Comparison of ENCODE assay signal across 1 cellular context in the genomic region with DNA sequence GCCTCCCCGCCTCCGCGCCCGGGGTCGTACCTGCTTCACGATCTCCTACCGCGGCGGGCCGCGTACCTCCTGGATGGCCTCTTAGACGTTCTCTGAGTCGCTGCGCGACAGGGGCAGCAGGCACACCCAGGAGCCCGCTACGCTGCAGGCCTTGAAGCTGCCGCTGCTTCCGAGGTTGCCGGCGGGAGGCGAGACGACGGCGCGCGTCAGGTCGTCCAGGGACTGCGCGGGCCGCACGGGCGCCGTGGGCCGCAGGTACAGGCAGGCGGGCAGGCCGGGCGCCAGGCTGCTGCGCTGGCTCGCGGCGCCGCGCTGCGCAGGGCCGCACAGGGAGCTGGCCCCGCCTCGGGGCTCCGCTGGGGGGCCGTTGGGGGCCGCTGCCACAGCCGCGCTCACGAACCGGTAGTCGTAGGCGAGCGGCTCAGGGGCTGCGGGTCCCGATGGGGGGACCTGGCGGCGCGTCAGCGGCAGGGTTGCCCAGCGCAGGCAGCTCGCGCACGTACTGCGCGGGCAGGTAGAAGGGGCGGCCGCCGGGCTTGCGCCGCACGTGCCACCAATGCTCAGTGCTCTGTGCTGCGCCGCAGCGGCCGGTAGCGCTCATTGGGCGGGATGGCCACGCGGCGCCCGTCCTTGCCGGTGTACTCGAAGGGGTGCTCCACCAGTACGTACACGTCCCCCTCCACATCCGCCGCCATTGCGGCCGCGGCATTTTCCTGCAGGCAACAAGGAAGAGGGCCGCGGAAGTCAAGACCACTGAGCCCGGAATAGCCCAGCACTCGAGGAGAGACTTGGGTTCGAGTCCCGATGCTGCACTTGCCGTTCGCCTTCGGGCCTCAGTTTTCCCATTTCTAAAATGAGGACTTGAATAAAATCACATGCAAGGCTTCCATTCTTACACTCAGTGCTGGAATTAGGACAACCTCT.
TF ChIP-seq lines count a peak whose summit lies in the region.

No MANE protein-coding gene starts in this region.

TF ChIP-seq in A549, 52 proteins besides CTCF, POLR2A, EP300 and RAD21 (continued from another document):
- TF ChIP-seq, protein P1, sequence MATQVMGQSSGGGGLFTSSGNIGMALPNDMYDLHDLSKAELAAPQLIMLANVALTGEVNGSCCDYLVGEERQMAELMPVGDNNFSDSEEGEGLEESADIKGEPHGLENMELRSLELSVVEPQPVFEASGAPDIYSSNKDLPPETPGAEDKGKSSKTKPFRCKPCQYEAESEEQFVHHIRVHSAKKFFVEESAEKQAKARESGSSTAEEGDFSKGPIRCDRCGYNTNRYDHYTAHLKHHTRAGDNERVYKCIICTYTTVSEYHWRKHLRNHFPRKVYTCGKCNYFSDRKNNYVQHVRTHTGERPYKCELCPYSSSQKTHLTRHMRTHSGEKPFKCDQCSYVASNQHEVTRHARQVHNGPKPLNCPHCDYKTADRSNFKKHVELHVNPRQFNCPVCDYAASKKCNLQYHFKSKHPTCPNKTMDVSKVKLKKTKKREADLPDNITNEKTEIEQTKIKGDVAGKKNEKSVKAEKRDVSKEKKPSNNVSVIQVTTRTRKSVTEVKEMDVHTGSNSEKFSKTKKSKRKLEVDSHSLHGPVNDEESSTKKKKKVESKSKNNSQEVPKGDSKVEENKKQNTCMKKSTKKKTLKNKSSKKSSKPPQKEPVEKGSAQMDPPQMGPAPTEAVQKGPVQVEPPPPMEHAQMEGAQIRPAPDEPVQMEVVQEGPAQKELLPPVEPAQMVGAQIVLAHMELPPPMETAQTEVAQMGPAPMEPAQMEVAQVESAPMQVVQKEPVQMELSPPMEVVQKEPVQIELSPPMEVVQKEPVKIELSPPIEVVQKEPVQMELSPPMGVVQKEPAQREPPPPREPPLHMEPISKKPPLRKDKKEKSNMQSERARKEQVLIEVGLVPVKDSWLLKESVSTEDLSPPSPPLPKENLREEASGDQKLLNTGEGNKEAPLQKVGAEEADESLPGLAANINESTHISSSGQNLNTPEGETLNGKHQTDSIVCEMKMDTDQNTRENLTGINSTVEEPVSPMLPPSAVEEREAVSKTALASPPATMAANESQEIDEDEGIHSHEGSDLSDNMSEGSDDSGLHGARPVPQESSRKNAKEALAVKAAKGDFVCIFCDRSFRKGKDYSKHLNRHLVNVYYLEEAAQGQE (IDR thresholded peaks at IDR 0.05): no peak
- TF ChIP-seq, protein P2, sequence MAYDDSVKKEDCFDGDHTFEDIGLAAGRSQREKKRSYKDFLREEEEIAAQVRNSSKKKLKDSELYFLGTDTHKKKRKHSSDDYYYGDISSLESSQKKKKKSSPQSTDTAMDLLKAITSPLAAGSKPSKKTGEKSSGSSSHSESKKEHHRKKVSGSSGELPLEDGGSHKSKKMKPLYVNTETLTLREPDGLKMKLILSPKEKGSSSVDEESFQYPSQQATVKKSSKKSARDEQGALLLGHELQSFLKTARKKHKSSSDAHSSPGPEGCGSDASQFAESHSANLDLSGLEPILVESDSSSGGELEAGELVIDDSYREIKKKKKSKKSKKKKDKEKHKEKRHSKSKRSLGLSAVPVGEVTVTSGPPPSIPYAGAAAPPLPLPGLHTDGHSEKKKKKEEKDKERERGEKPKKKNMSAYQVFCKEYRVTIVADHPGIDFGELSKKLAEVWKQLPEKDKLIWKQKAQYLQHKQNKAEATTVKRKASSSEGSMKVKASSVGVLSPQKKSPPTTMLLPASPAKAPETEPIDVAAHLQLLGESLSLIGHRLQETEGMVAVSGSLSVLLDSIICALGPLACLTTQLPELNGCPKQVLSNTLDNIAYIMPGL (CRISPR knock-in tag; IDR thresholded peaks at IDR 0.05; ENCODE audit: borderline replicate concordance): no peak
- TF ChIP-seq HOXB5 (CRISPR knock-in tag; IDR thresholded peaks at IDR 0.05): no peak
- TF ChIP-seq FOSL2 (IDR thresholded peaks at IDR 0.05): no peak
- no peak for TF ChIP-seq FOSL2 (CRISPR knock-in tag; IDR thresholded peaks at IDR 0.05)
- TF ChIP-seq MAZ (IDR thresholded peaks at IDR 0.05; ENCODE audit: borderline replicate concordance, low read depth, low read length): no peak
- TF ChIP-seq ZFP36 (IDR thresholded peaks at IDR 0.05; ENCODE audit: borderline replicate concordance, partially characterized antibody): no peak
- TF ChIP-seq EHF (CRISPR knock-in tag; IDR thresholded peaks at IDR 0.05): no peak
- TF ChIP-seq CBX8 (IDR thresholded peaks at IDR 0.05): no peak
- TF ChIP-seq FOXS1 (CRISPR knock-in tag; IDR thresholded peaks at IDR 0.05): no peak
- TF ChIP-seq, protein P3, sequence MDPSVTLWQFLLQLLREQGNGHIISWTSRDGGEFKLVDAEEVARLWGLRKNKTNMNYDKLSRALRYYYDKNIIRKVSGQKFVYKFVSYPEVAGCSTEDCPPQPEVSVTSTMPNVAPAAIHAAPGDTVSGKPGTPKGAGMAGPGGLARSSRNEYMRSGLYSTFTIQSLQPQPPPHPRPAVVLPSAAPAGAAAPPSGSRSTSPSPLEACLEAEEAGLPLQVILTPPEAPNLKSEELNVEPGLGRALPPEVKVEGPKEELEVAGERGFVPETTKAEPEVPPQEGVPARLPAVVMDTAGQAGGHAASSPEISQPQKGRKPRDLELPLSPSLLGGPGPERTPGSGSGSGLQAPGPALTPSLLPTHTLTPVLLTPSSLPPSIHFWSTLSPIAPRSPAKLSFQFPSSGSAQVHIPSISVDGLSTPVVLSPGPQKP (IDR thresholded peaks at IDR 0.05; ENCODE audit: low read depth, low read length): no peak
- TF ChIP-seq, protein P4, sequence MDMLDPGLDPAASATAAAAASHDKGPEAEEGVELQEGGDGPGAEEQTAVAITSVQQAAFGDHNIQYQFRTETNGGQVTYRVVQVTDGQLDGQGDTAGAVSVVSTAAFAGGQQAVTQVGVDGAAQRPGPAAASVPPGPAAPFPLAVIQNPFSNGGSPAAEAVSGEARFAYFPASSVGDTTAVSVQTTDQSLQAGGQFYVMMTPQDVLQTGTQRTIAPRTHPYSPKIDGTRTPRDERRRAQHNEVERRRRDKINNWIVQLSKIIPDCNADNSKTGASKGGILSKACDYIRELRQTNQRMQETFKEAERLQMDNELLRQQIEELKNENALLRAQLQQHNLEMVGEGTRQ (IDR thresholded peaks at IDR 0.05): no peak
- no peak for TF ChIP-seq ZNF302 (CRISPR knock-in tag; IDR thresholded peaks at IDR 0.05)
- TF ChIP-seq KDM1A (IDR thresholded peaks at IDR 0.05; ENCODE audit: low read depth): no peak
- no peak for TF ChIP-seq RFX5 (IDR thresholded peaks at IDR 0.05)
- TF ChIP-seq FOSB (CRISPR knock-in tag; IDR thresholded peaks at IDR 0.05): no peak
- no peak for TF ChIP-seq TFCP2L1 (CRISPR knock-in tag; IDR thresholded peaks at IDR 0.05)
- no peak for TF ChIP-seq RNF2 (IDR thresholded peaks at IDR 0.05; ENCODE audit: borderline replicate concordance, low read depth)
- TF ChIP-seq, protein P5, sequence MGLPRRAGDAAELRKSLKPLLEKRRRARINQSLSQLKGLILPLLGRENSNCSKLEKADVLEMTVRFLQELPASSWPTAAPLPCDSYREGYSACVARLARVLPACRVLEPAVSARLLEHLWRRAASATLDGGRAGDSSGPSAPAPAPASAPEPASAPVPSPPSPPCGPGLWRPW (IDR thresholded peaks at IDR 0.05): no peak
